ENCODE assay signal across 8 cellular contexts in genomic region chr3:9398715-9399708, GRCh38. TPM values are rescaled to one million over a fixed set of nuclear protein-coding genes. Genes with fewer than 3 reads are reported as not detected.
DNase-seq lines count a peak whose midpoint lies in the region; ATAC-seq and TF ChIP-seq lines count a peak whose summit lies in the region.

No MANE protein-coding gene starts in this region.

- ATAC-seq in T-cell (replicated peaks in 1 of 4) (no peak), naive B cell (ENCODE audit: low read depth in 2 of 2) (no peak), HG02884 (IDR thresholded peaks at IDR 0.05; ENCODE audit: unreplicated experiment) (no peak), GM19463 (IDR thresholded peaks at IDR 0.05; ENCODE audit: unreplicated experiment) (no peak)
- no peak for ATAC-seq in effector memory CD8-positive, alpha-beta T cell (replicated peaks)

- H3K9me3 ChIP-seq in CD8-positive, alpha-beta memory T cell (ENCODE audit: low read length) = no peaks in the 10 kb centered on the region

- POLR2A ChIA-PET in CD8-positive, alpha-beta memory T cell (lab: Charles Lee) = interaction anchor here (0.9 to 1.0 kb wide), 2 partner anchors 36 to 250 kb away, joined by 3 to 4 read pairs; partner anchors contain the start of genes MTMR14 and THUMPD3
- POLR2A ChIA-PET in T-cell (lab: Charles Lee) = interaction anchor here in 1 of 2 donors (0.5 to 0.9 kb wide), 4 partner anchors 22 to 44 kb away, joined by 3 to 8 read pairs (median 4); partner anchors contain the start of gene THUMPD3

- peak overlapping the region; percentile 95 for H3K27ac ChIP-seq in CD8-positive, alpha-beta memory T cell (ENCODE audit: low read depth, low read length)

- no peak for TF ChIP-seq CTCF in HFFc6 (IDR thresholded peaks at IDR 0.05)

- peaks cover 73 to 83% (median 78%) of the 10 kb centered on the region in 3 donors for H3K4me1 Mint-ChIP-seq in CD8-positive, alpha-beta memory T cell
- H3K4me1 Mint-ChIP-seq in HFFc6 (ENCODE audit: low read depth) (peaks cover 67% of the 10 kb centered on the region), T-cell (peaks cover 71 to 74% (median 73%) of the 10 kb centered on the region in 3 donors), naive B cell (peaks cover 65 to 73% (median 70%) of the 10 kb centered on the region in 3 donors)
- H3K4me1 Mint-ChIP-seq in effector memory CD8-positive, alpha-beta T cell (ENCODE audit: low read depth in 2 of 2) = peaks cover 60 to 69% of the 10 kb centered on the region in 2 donors

- H3K36me3 Mint-ChIP-seq in CD8-positive, alpha-beta memory T cell = peaks cover 0 to 40% (median 6%) of the 10 kb centered on the region in 3 donors
- H3K36me3 Mint-ChIP-seq in HFFc6 (ENCODE audit: low read depth) = peaks cover 39% of the 10 kb centered on the region
- peaks cover 8% of the 10 kb centered on the region for H3K36me3 Mint-ChIP-seq in T-cell
- H3K36me3 Mint-ChIP-seq in effector memory CD8-positive, alpha-beta T cell (ENCODE audit: insufficient read depth) = peaks cover 50% of the 10 kb centered on the region
- H3K36me3 Mint-ChIP-seq in naive B cell = peaks cover 0 to 8% of the 10 kb centered on the region in 2 donors

- H3K27me3 ChIP-seq in CD8-positive, alpha-beta memory T cell (ENCODE audit: insufficient read depth, low read length, poor library complexity, severe bottlenecking) = no peaks in the 10 kb centered on the region

- peaks cover 68% of the 10 kb centered on the region for H3K4me1 ChIP-seq in CD8-positive, alpha-beta memory T cell (ENCODE audit: insufficient read depth, low read length)

- peak in 3 of 5 donors; percentile 24 to 42 (median 29) for DNase-seq in CD8-positive, alpha-beta memory T cell
- DNase-seq in HFFc6 (no peak), T-cell (peak in 6 of 34 experiments; percentile 3 to 26 (median 9)), naive B cell (peak; percentile 26), NCI-H1048 (lab: John Stamatoyannopoulos, UW) (no peak)
- peak; percentile 18 to 26 (median 21) for DNase-seq in effector memory CD8-positive, alpha-beta T cell

- H3K27ac Mint-ChIP-seq in CD8-positive, alpha-beta memory T cell = peak overlapping the region; percentile 85 to 100 (median 98)
- H3K27ac Mint-ChIP-seq in HFFc6 (peak overlapping the region; percentile 99), T-cell (peak overlapping the region; percentile 96 to 97), naive B cell (peak overlapping the region; percentile 98 to 100 (median 99))
- peak overlapping the region; percentile 97 to 99 for H3K27ac Mint-ChIP-seq in effector memory CD8-positive, alpha-beta T cell

- H3K9me3 Mint-ChIP-seq in CD8-positive, alpha-beta memory T cell = peaks cover 0 to 4% (median 0%) of the 10 kb centered on the region in 5 donors
- H3K9me3 Mint-ChIP-seq in HFFc6 (no peaks in the 10 kb centered on the region), T-cell (no peaks in the 10 kb centered on the region), naive B cell (no peaks in the 10 kb centered on the region)
- H3K9me3 Mint-ChIP-seq in effector memory CD8-positive, alpha-beta T cell = no peaks in the 10 kb centered on the region

- H3K4me3 ChIP-seq in CD8-positive, alpha-beta memory T cell (ENCODE audit: low read length) = peak overlapping the region; percentile 85

- CTCF ChIA-PET in CD8-positive, alpha-beta memory T cell (lab: Charles Lee) = interaction anchor here (0.8 to 1.3 kb wide), 2 partner anchors 26 to 46 kb away, joined by 3 read pairs; no protein-coding TSS in a partner anchor
- CTCF ChIA-PET in T-cell (lab: Charles Lee) = interaction anchor here (0.6 to 1.4 kb wide), 6 partner anchors 9 to 46 kb away, joined by 3 to 5 read pairs (median 3); partner anchors contain the start of gene THUMPD3 (in 1 of the 2)

- H3K4me3 Mint-ChIP-seq in CD8-positive, alpha-beta memory T cell = peak overlapping the region; percentile 92 to 99 (median 96)
- peak overlapping the region; percentile 99 for H3K4me3 Mint-ChIP-seq in HFFc6
- H3K4me3 Mint-ChIP-seq in T-cell = peak overlapping the region; percentile 95 to 100 (median 98)
- peak overlapping the region; percentile 94 to 97 for H3K4me3 Mint-ChIP-seq in effector memory CD8-positive, alpha-beta T cell
- H3K4me3 Mint-ChIP-seq in naive B cell = peak overlapping the region; percentile 93 to 99 (median 98)

- peaks cover 0 to 4% of the 10 kb centered on the region in 2 donors for H3K27me3 Mint-ChIP-seq in CD8-positive, alpha-beta memory T cell
- H3K27me3 Mint-ChIP-seq in HFFc6 (ENCODE audit: insufficient read depth) (peaks cover 12% of the 10 kb centered on the region), T-cell (no peaks in the 10 kb centered on the region), naive B cell (no peaks in the 10 kb centered on the region)
- H3K27me3 Mint-ChIP-seq in effector memory CD8-positive, alpha-beta T cell = no peaks in the 10 kb centered on the region

- H3K36me3 ChIP-seq in CD8-positive, alpha-beta memory T cell (ENCODE audit: insufficient read depth, low read length) = peaks cover 9% of the 10 kb centered on the region

RNA-seq across cellular contexts. Expression of gene SETD5, which starts 1.6 kb away (rescaled TPM):
- 10 to 100 TPM; 89.8 to 97.2 TPM for total RNA-seq in CD8-positive, alpha-beta memory T cell
- 40.0 TPM for polyA plus RNA-seq in CD8-positive, alpha-beta memory T cell
- total RNA-seq in HFFc6 (2021; fragmentation: NEBNext Ultra II Directional; extraction: Animal tissue kit (Norgen Biotek cat#: 25700)) = 10 to 100 TPM; 62.0 to 74.6 (median 67.4) TPM
- total RNA-seq in T-cell = 100 to 1,000 TPM; 119 to 131 (median 125) TPM
- 10 to 100 TPM; 26.9 to 80.7 (median 42.5) TPM for polyA plus RNA-seq in naive B cell (ENCODE audit: low read depth in 6 of 6)

RNA-seq across cellular contexts. Expression of gene THUMPD3, which starts 36.2 kb away (rescaled TPM):
- total RNA-seq in CD8-positive, alpha-beta memory T cell = 10 to 100 TPM; 58.4 to 58.5 TPM
- 19.5 TPM for polyA plus RNA-seq in CD8-positive, alpha-beta memory T cell
- 10 to 100 TPM; 46.3 to 59.2 (median 51.9) TPM for total RNA-seq in HFFc6 (2021; fragmentation: NEBNext Ultra II Directional; extraction: Animal tissue kit (Norgen Biotek cat#: 25700))
- 10 to 100 TPM; 33.3 to 44.4 (median 43.5) TPM for total RNA-seq in T-cell
- polyA plus RNA-seq in naive B cell (ENCODE audit: low read depth in 6 of 6) = 10 to 100 TPM in 5 of 6 donors, 1 to 10 TPM in 1; 9.6 to 21.5 (median 17.5) TPM

Comparison
In these comparisons a context has a peak if more than half of its experiments do, and no peak if none do; other contexts are left out.
1. DNase-seq: peak in CD8-positive, alpha-beta memory T cell (3 of 5), effector memory CD8-positive, alpha-beta T cell (3 of 3) and naive B cell (single experiment); none in HFFc6 (single experiment) and NCI-H1048 (single experiment).
2. Peak in every context shown above with its lines, with median percentiles within 50 percentile points of each other: H3K27ac Mint-ChIP-seq and H3K4me3 Mint-ChIP-seq.